In genomic region chr7:151472644-151473380, GRCh38 we compare ENCODE assay signal across 11 cellular contexts. TPM values are rescaled to one million over a fixed set of nuclear protein-coding genes. Genes with fewer than 3 reads are reported as not detected.
DNase-seq lines count a peak whose midpoint lies in the region; ATAC-seq and TF ChIP-seq lines count a peak whose summit lies in the region.
"Had no signal": no experiment of that assay in that cellular context is flagged by ENCODE, and none has a peak within 500 bp of the region (broad histone marks: within the 10 kb centered on the region; RNA-seq: fewer than 3 reads in every experiment).

No MANE protein-coding gene starts in this region.

- DNase-seq in natural killer cell: no peak
- DNase-seq in foreskin fibroblast: no peak
- no peak for DNase-seq in ACHN
- DNase-seq in SIG-M5 treated with dmso at 0.1 percent for 504 hours (lab: John Stamatoyannopoulos, UW; ENCODE audit: unreplicated experiment): no peak
- DNase-seq: mesenchymal stem cell, SJCRH30 had no signal

- H3K27ac ChIP-seq in SU-DHL-6 (ENCODE audit: low read depth, low read length): no peak overlapping the region
- H3K27ac ChIP-seq: cardiac muscle cell, SJCRH30 had no signal

- no peak overlapping the region for H3K9ac ChIP-seq in SU-DHL-6 (ENCODE audit: low read length)

- peaks cover 7% of the 10 kb centered on the region; the same call in 1 of the 2 replicates for H3F3A ChIP-seq in SU-DHL-6 (ENCODE audit: insufficient read depth)

- H3K4me3 ChIP-seq in SU-DHL-6 (ENCODE audit: insufficient read depth, low read length, poor library complexity, severe bottlenecking) (no peak overlapping the region), foreskin fibroblast (ENCODE audit: low read depth in 1 of 2, low read length in 2 of 2) (no peak overlapping the region)
- H3K4me3 ChIP-seq: cardiac muscle cell, SJCRH30 had no signal

- H3K4me3 Mint-ChIP-seq in natural killer cell: peak overlapping the region; percentile 49

- H3K27ac Mint-ChIP-seq in natural killer cell: peak overlapping the region; percentile 65 to 69

- no peak overlapping the region for H2AFZ ChIP-seq in SU-DHL-6 (ENCODE audit: low read depth, low read length, severe bottlenecking)

- in situ Hi-C loops in ACHN (cut with HindIII; ENCODE audit: low pct_ligation_motif_present, low pct_unique_long_range_greater_than_20kb, low sequenced_read_pairs): no loop called here

- peaks cover 19% of the 10 kb centered on the region for H3K36me3 Mint-ChIP-seq in natural killer cell

- no peaks in the 10 kb centered on the region for H3K27me3 ChIP-seq in SU-DHL-6 (ENCODE audit: low read length)
- H3K27me3 ChIP-seq: cardiac muscle cell, SJCRH30 had no signal

- no peaks in the 10 kb centered on the region for H3K9me3 Mint-ChIP-seq in natural killer cell

- no peaks in the 10 kb centered on the region for H3K27me3 Mint-ChIP-seq in natural killer cell (ENCODE audit: low read depth in 2 of 2)

- 0 out of 2 replicates have a peak, but pooled peaks cover 11% of the 10 kb centered on the region for H4K20me1 ChIP-seq in SU-DHL-6 (ENCODE audit: low read depth, low read length)

- intact Hi-C loops in natural killer cell (cut with micrococcal nuclease): no loop called here

- no peak for TF ChIP-seq CTCF in SU-DHL-6 (IDR thresholded peaks at IDR 0.05; ENCODE audit: insufficient read depth, low read length, poor library complexity, severe bottlenecking)
- no peak for TF ChIP-seq CTCF in natural killer cell (IDR thresholded peaks at IDR 0.05)
- TF ChIP-seq CTCF in foreskin fibroblast (IDR thresholded peaks at IDR 0.05; ENCODE audit: low read depth, low read length): no peak

- H3K4me1 Mint-ChIP-seq in natural killer cell: peaks cover 55 to 57% of the 10 kb centered on the region in 2 donors

- H3K4me2 ChIP-seq in SU-DHL-6 (ENCODE audit: low read depth, low read length, poor library complexity, severe bottlenecking): peak overlapping the region; percentile 11

- no peaks in the 10 kb centered on the region for H3K9me2 ChIP-seq in SU-DHL-6 (replicated peaks; ENCODE audit: insufficient read depth, low read length)

- peak; percentile 51 for ATAC-seq in GM18868 (IDR thresholded peaks at IDR 0.05; ENCODE audit: unreplicated experiment)
- ATAC-seq in HG02610 (IDR thresholded peaks at IDR 0.05; ENCODE audit: unreplicated experiment): peak; percentile 33
- peak in 2 of 3 donors; percentile 13 to 25 for ATAC-seq in natural killer cell
- ATAC-seq: HCT116 had no signal

- no peaks in the 10 kb centered on the region for H3K9me3 ChIP-seq in SU-DHL-6 (ENCODE audit: insufficient read depth, low read length)
- H3K9me3 ChIP-seq: SJCRH30 had no signal

- peaks cover 15% of the 10 kb centered on the region; the same call in 1 of the 2 replicates for H3K79me2 ChIP-seq in SU-DHL-6 (ENCODE audit: insufficient read depth, low read length)

- peaks cover 23% of the 10 kb centered on the region for H3K36me3 ChIP-seq in SU-DHL-6 (ENCODE audit: low read length)

RNA-seq across cellular contexts. Expression of gene CRYGN, which starts 32.9 kb away (rescaled TPM):
- total RNA-seq in natural killer cell: not detected
- total RNA-seq: SJCRH30 had no signal

RNA-seq across cellular contexts. Expression of gene RHEB, which starts 46.9 kb away (rescaled TPM):
- 10 to 100 TPM; 51.0 to 63.3 (median 63.3) TPM for total RNA-seq in natural killer cell
